2 cellular contexts compared by ENCODE assay signal in the genomic region with DNA sequence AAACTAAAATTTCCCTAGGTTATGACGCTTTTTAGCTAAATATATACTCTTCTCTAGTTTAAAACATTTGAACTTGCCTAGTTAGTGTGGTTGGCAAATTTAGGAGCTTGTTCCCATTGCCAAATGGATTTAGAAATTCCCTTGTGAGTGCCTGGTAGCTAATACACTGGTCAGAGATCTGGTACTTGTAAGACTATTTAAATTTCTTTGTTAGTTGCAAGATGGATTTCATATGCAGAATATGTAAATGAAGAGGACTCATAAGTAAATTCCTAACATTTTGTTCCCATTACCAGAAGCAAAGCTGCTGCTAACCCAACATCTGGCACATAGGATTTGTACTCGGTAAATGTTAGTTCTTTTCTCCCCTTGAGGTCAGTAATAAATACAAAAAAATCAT.
TF ChIP-seq lines count a peak whose summit lies in the region.

No MANE protein-coding gene starts in this region.

TF ChIP-seq in GM23338, 12 proteins besides CTCF, POLR2A, EP300 and RAD21 (continues in another document):
- TF ChIP-seq NANOG (IDR thresholded peaks at IDR 0.05; ENCODE audit: borderline replicate concordance) (no peak), POLR2AphosphoS5 (IDR thresholded peaks at IDR 0.05; ENCODE audit: low read depth) (no peak), JUNB (IDR thresholded peaks at IDR 0.05; ENCODE audit: unreplicated experiment) (no peak), CREB1 (CRISPR knock-in tag; IDR thresholded peaks at IDR 0.05; ENCODE audit: low read depth) (no peak), STAT1 (IDR thresholded peaks at IDR 0.05; ENCODE audit: unreplicated experiment) (no peak), ZNF114 (CRISPR knock-in tag; IDR thresholded peaks at IDR 0.05) (no peak), EZH2phosphoT487 (IDR thresholded peaks at IDR 0.05; ENCODE audit: unreplicated experiment) (no peak)
- TF ChIP-seq, protein P1, sequence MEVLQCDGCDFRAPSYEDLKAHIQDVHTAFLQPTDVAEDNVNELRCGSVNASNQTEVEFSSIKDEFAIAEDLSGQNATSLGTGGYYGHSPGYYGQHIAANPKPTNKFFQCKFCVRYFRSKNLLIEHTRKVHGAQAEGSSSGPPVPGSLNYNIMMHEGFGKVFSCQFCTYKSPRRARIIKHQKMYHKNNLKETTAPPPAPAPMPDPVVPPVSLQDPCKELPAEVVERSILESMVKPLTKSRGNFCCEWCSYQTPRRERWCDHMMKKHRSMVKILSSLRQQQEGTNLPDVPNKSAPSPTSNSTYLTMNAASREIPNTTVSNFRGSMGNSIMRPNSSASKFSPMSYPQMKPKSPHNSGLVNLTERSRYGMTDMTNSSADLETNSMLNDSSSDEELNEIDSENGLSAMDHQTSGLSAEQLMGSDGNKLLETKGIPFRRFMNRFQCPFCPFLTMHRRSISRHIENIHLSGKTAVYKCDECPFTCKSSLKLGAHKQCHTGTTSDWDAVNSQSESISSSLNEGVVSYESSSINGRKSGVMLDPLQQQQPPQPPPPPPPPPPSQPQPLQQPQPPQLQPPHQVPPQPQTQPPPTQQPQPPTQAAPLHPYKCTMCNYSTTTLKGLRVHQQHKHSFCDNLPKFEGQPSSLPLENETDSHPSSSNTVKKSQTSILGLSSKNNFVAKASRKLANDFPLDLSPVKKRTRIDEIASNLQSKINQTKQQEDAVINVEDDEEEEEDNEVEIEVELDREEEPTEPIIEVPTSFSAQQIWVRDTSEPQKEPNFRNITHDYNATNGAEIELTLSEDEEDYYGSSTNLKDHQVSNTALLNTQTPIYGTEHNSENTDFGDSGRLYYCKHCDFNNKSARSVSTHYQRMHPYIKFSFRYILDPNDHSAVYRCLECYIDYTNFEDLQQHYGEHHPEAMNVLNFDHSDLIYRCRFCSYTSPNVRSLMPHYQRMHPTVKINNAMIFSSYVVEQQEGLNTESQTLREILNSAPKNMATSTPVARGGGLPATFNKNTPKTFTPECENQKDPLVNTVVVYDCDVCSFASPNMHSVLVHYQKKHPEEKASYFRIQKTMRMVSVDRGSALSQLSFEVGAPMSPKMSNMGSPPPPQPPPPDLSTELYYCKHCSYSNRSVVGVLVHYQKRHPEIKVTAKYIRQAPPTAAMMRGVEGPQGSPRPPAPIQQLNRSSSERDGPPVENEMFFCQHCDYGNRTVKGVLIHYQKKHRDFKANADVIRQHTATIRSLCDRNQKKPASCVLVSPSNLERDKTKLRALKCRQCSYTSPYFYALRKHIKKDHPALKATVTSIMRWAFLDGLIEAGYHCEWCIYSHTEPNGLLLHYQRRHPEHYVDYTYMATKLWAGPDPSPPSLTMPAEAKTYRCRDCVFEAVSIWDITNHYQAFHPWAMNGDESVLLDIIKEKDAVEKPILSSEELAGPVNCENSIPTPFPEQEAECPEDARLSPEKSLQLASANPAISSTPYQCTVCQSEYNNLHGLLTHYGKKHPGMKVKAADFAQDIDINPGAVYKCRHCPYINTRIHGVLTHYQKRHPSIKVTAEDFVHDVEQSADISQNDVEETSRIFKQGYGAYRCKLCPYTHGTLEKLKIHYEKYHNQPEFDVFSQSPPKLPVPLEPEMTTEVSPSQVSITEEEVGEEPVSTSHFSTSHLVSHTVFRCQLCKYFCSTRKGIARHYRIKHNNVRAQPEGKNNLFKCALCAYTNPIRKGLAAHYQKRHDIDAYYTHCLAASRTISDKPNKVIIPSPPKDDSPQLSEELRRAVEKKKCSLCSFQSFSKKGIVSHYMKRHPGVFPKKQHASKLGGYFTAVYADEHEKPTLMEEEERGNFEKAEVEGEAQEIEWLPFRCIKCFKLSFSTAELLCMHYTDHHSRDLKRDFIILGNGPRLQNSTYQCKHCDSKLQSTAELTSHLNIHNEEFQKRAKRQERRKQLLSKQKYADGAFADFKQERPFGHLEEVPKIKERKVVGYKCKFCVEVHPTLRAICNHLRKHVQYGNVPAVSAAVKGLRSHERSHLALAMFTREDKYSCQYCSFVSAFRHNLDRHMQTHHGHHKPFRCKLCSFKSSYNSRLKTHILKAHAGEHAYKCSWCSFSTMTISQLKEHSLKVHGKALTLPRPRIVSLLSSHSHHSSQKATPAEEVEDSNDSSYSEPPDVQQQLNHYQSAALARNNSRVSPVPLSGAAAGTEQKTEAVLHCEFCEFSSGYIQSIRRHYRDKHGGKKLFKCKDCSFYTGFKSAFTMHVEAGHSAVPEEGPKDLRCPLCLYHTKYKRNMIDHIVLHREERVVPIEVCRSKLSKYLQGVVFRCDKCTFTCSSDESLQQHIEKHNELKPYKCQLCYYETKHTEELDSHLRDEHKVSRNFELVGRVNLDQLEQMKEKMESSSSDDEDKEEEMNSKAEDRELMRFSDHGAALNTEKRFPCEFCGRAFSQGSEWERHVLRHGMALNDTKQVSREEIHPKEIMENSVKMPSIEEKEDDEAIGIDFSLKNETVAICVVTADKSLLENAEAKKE (CRISPR knock-in tag; IDR thresholded peaks at IDR 0.05): no peak
- TF ChIP-seq, protein P2, sequence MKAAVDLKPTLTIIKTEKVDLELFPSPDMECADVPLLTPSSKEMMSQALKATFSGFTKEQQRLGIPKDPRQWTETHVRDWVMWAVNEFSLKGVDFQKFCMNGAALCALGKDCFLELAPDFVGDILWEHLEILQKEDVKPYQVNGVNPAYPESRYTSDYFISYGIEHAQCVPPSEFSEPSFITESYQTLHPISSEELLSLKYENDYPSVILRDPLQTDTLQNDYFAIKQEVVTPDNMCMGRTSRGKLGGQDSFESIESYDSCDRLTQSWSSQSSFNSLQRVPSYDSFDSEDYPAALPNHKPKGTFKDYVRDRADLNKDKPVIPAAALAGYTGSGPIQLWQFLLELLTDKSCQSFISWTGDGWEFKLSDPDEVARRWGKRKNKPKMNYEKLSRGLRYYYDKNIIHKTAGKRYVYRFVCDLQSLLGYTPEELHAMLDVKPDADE (IDR thresholded peaks at IDR 0.05): no peak
- TF ChIP-seq, protein P3, sequence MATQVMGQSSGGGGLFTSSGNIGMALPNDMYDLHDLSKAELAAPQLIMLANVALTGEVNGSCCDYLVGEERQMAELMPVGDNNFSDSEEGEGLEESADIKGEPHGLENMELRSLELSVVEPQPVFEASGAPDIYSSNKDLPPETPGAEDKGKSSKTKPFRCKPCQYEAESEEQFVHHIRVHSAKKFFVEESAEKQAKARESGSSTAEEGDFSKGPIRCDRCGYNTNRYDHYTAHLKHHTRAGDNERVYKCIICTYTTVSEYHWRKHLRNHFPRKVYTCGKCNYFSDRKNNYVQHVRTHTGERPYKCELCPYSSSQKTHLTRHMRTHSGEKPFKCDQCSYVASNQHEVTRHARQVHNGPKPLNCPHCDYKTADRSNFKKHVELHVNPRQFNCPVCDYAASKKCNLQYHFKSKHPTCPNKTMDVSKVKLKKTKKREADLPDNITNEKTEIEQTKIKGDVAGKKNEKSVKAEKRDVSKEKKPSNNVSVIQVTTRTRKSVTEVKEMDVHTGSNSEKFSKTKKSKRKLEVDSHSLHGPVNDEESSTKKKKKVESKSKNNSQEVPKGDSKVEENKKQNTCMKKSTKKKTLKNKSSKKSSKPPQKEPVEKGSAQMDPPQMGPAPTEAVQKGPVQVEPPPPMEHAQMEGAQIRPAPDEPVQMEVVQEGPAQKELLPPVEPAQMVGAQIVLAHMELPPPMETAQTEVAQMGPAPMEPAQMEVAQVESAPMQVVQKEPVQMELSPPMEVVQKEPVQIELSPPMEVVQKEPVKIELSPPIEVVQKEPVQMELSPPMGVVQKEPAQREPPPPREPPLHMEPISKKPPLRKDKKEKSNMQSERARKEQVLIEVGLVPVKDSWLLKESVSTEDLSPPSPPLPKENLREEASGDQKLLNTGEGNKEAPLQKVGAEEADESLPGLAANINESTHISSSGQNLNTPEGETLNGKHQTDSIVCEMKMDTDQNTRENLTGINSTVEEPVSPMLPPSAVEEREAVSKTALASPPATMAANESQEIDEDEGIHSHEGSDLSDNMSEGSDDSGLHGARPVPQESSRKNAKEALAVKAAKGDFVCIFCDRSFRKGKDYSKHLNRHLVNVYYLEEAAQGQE (IDR thresholded peaks at IDR 0.05; ENCODE audit: unreplicated experiment): no peak

TF ChIP-seq in H1, 55 proteins besides CTCF, POLR2A, EP300 and RAD21:
- TF ChIP-seq PHF8 (conservative IDR thresholded peaks at IDR 0.05; ENCODE audit: low read depth, low read length) (no peak), TAF7 (optimal IDR thresholded peaks at IDR 0.05; ENCODE audit: borderline replicate concordance, low read depth, low read length) (no peak), POLR2AphosphoS5 (IDR thresholded peaks at IDR 0.05; ENCODE audit: low read depth, low read length) (no peak), JUN (IDR thresholded peaks at IDR 0.05; ENCODE audit: low read depth, low read length) (no peak), CHD1 (IDR thresholded peaks at IDR 0.05; ENCODE audit: low read depth, low read length) (no peak), CEBPB (IDR thresholded peaks at IDR 0.05; ENCODE audit: low read depth, low read length) (no peak), CHD2 (IDR thresholded peaks at IDR 0.05; ENCODE audit: low read length) (no peak), EGR1 (IDR thresholded peaks at IDR 0.05; ENCODE audit: borderline replicate concordance, low read depth, low read length) (no peak), RXRA (IDR thresholded peaks at IDR 0.05; ENCODE audit: insufficient read depth, low read depth, low read length) (no peak)
- TF ChIP-seq, protein P4, sequence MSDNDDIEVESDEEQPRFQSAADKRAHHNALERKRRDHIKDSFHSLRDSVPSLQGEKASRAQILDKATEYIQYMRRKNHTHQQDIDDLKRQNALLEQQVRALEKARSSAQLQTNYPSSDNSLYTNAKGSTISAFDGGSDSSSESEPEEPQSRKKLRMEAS (IDR thresholded peaks at IDR 0.05): no peak
TF ChIP-seq in H1: peak in this region for 0.
